Comparison of ENCODE assay signal across 10 cellular contexts in the genomic region with DNA sequence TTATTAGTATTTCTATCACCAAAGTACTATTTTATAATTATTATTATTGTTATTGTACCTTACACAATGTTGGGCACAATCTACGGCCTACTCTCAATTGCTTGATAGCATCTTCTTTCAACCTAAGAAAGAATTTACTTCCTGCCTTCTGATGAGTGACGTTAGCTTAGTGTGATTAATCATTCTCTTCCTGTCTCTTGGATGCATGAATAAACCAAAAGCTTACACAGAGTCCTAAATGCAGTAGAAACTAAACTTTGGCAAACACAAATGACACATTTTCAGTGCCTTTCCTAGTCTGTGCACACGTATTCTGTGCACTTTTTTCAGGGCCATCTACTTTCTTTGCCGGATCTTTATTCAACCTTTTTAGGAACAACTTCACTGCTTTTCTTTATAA. TPM values are rescaled to one million over a fixed set of nuclear protein-coding genes. Genes with fewer than 3 reads are reported as not detected.
DNase-seq lines count a peak whose midpoint lies in the region; ATAC-seq, FAIRE-seq and TF ChIP-seq lines count a peak whose summit lies in the region.
"Had no signal": no experiment of that assay in that cellular context is flagged by ENCODE, and none has a peak within 500 bp of the region (broad histone marks: within the 10 kb centered on the region; RNA-seq: fewer than 3 reads in every experiment).

No MANE protein-coding gene starts in this region.

- H3K27me3 ChIP-seq in pancreas = no peaks in the 10 kb centered on the region

- DNase-seq in DMS53 treated with DMSO at 0.1 percent for 48 hours (lab: John Stamatoyannopoulos, UW; ENCODE audit: unreplicated experiment) (peak; percentile 6), erythroblast (lab: John Stamatoyannopoulos, UW) (peak; percentile 48 to 66), pancreas (no peak), NCI-H1436 treated with DMSO at 0.1 percent for 48 hours (lab: John Stamatoyannopoulos, UW) (no peak), posterior cingulate gyrus (no peak)
- DNase-seq in stimulated activated CD4-positive, alpha-beta T cell treated with anti-CD3 and anti-CD28 coated beads, Interleukin-2, amount 100 ng/mL, for 48 hours = no peak

- no peak overlapping the region for H3K4me3 ChIP-seq in pancreas
- H3K4me3 ChIP-seq: lung had no signal

- H3K36me3 ChIP-seq in pancreas = no peaks in the 10 kb centered on the region

- TF ChIP-seq CTCF in pancreas (IDR thresholded peaks at IDR 0.05) = no peak

- FAIRE-seq in pancreas (lab: Jason Lieb, UNC) = no peak
- FAIRE-seq: GM12892 had no signal

- TF ChIP-seq POLR2A in erythroblast (IDR thresholded peaks at IDR 0.05; ENCODE audit: low read length) = no peak

- WGBS in pancreas, 2 donors = 53 to 67% methylated on average over 4 of the region's 4 CpGs

- intact Hi-C loops in pancreas (cut with DNase I) = no loop called here
- intact Hi-C loops in posterior cingulate gyrus (cut with DNase I) = no loop called here

- peak; percentile 82 for ATAC-seq in SK-N-SH treated with all-trans-retinoic acid at 6 μM for 48 hours
- ATAC-seq in pancreas = peak in 3 of 4 donors; percentile 30 to 74 (median 39)
- no peak for ATAC-seq in HG02981 (IDR thresholded peaks at IDR 0.05; ENCODE audit: unreplicated experiment)

- H3K9me3 ChIP-seq in pancreas = no peaks in the 10 kb centered on the region

- peaks cover 6 to 19% (median 8%) of the 10 kb centered on the region in 3 donors for H3K4me1 ChIP-seq in pancreas

- peak overlapping the region in 2 of 4 donors; percentile 44 to 51 for H3K27ac ChIP-seq in pancreas

TF ChIP-seq in SK-N-SH treated with all-trans-retinoic acid at 6 μM for 48 hours, 23 proteins besides CTCF, POLR2A, EP300 and RAD21:
- TF ChIP-seq ZNF8 (CRISPR knock-in tag; IDR thresholded peaks at IDR 0.05) (no peak), ESRRG (CRISPR knock-in tag; IDR thresholded peaks at IDR 0.05) (no peak), ZNF565 (CRISPR knock-in tag; conservative IDR thresholded peaks at IDR 0.05; ENCODE audit: low read depth) (no peak), ISL1 (CRISPR knock-in tag; IDR thresholded peaks at IDR 0.05) (peak; percentile 34; the same call in 1 of the 2 replicates)
- TF ChIP-seq, protein P1, sequence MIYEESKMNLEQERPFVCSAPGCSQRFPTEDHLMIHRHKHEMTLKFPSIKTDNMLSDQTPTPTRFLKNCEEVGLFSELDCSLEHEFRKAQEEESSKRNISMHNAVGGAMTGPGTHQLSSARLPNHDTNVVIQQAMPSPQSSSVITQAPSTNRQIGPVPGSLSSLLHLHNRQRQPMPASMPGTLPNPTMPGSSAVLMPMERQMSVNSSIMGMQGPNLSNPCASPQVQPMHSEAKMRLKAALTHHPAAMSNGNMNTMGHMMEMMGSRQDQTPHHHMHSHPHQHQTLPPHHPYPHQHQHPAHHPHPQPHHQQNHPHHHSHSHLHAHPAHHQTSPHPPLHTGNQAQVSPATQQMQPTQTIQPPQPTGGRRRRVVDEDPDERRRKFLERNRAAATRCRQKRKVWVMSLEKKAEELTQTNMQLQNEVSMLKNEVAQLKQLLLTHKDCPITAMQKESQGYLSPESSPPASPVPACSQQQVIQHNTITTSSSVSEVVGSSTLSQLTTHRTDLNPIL (CRISPR knock-in tag; IDR thresholded peaks at IDR 0.05; ENCODE audit: low read depth) = no peak
TF ChIP-seq in SK-N-SH treated with all-trans-retinoic acid at 6 μM for 48 hours: peak in this region for 1.

RNA-seq across cellular contexts. Expression of gene TRAK2, which starts 19.2 kb away (rescaled TPM):
- total RNA-seq in pancreas = 10 to 100 TPM; 17.0 to 33.6 (median 20.4) TPM
- polyA plus RNA-seq in pancreas = 1 to 10 TPM; 8.9 to 9.7 TPM

RNA-seq across cellular contexts. Expression of gene STRADB, which starts 19.5 kb away (rescaled TPM):
- 10 to 100 TPM in 5 of 6 donors, 1 to 10 TPM in 1; 8.1 to 13.9 (median 11.2) TPM for total RNA-seq in pancreas
- 10 to 100 TPM; 12.2 to 19.1 TPM for polyA plus RNA-seq in pancreas

Comparison
In these comparisons a context has a peak if more than half of its experiments do, and no peak if none do; other contexts are left out.
1. DNase-seq: peak in DMS53 treated with DMSO at 0.1 percent for 48 hours (single experiment) and erythroblast (2 of 2); none in pancreas (0 of 6), stimulated activated CD4-positive, alpha-beta T cell treated with anti-CD3 and anti-CD28 coated beads, Interleukin-2, amount 100 ng/mL, for 48 hours (0 of 2), NCI-H1436 treated with DMSO at 0.1 percent for 48 hours (single experiment) and posterior cingulate gyrus (0 of 10).